9 cellular contexts compared by ENCODE assay signal in genomic region chr2:132547089-132547687, GRCh38.
DNase-seq lines count a peak whose midpoint lies in the region; ATAC-seq lines count a peak whose summit lies in the region.
"Had no signal": no experiment of that assay in that cellular context is flagged by ENCODE, and none has a peak within 500 bp of the region (broad histone marks: within the 10 kb centered on the region; RNA-seq: fewer than 3 reads in every experiment).

No MANE protein-coding gene starts in this region.

- H3K27me3 ChIP-seq in MG63: no peaks in the 10 kb centered on the region

- DNase-seq in AG20443 (ENCODE audit: low spot score) (peak; percentile 83), MG63 (peak; percentile 45), SK-N-MC (ENCODE audit: low read depth, low spot score) (peak; percentile 87), caudate nucleus (lab: John Stamatoyannopoulos, UW) (peak in 52 of 61 donors; percentile 2 to 84 (median 41)), left kidney (ENCODE audit: low read depth, low spot score) (peak; percentile 91)
- DNase-seq in stimulated activated CD8-positive, alpha-beta memory T cell treated with anti-CD3 and anti-CD28 coated beads, Interleukin-15, amount 100 ng/mL, for 48 hours (ENCODE audit: low read depth in 2 of 2): peak; percentile 11 to 19

- H3K36me3 ChIP-seq in MG63 (no peaks in the 10 kb centered on the region), SK-N-MC (ENCODE audit: insufficient read depth, low read length) (no peaks in the 10 kb centered on the region)

- H3K9ac ChIP-seq in SK-N-MC (ENCODE audit: insufficient read length): no peak overlapping the region

- H3K27ac ChIP-seq in SK-N-MC (peak overlapping the region; percentile 76; the same call in 1 of the 2 replicates), caudate nucleus (ENCODE audit: low read depth, low read length) (no peak overlapping the region)
- H3K27ac ChIP-seq: skin epidermis had no signal

- no peaks in the 10 kb centered on the region for H3K9me3 ChIP-seq in MG63
- no peaks in the 10 kb centered on the region for H3K9me3 ChIP-seq in SK-N-MC (ENCODE audit: low read depth, low read length)

- H3K4me3 ChIP-seq in MG63 (no peak overlapping the region), SK-N-MC (0 out of 2 replicates have a peak overlapping the region, but pooled peaks have one; percentile 23)
- H3K4me3 ChIP-seq: skin epidermis had no signal

- ATAC-seq in GM18508 (IDR thresholded peaks at IDR 0.05; ENCODE audit: insufficient read depth, unreplicated experiment) (peak; percentile 50), HG02852 (IDR thresholded peaks at IDR 0.05; ENCODE audit: unreplicated experiment) (no peak)

Comparison
In these comparisons a context has a peak if more than half of its experiments do, and no peak if none do; other contexts are left out.
1. DNase-seq: peak in every context shown above with its lines; median percentile 91 in left kidney; 87 in SK-N-MC; 83 in AG20443; 45 in MG63; 41 in caudate nucleus; 15 in stimulated activated CD8-positive, alpha-beta memory T cell treated with anti-CD3 and anti-CD28 coated beads, Interleukin-15, amount 100 ng/mL, for 48 hours.